Comparison of ENCODE assay signal across 11 cellular contexts in the genomic region with DNA sequence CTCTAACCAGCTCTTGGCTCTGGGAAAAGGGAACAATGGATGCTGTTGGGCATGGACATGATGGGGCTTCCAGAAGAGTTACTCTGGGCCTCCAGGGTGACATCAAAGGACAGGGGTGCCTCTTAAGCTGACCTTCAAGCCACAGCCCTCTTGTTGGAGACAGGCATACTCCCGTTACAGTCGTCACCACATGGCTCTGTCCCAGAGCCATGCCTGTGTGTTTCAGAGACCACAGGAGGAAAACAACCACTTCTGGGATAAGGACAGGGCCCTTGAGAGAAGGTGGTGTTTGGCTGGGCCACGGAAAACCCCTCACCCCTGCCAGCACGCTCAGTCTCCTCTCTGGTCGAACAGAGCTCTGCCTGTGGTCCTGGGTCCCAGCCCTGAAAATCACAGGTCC. TPM values are rescaled to one million over a fixed set of nuclear protein-coding genes. Genes with fewer than 3 reads are reported as not detected.
"Had no signal": no experiment of that assay in that cellular context is flagged by ENCODE, and none has a peak within 500 bp of the region (broad histone marks: within the 10 kb centered on the region; RNA-seq: fewer than 3 reads in every experiment).

No MANE protein-coding gene starts in this region.

RNA-seq across cellular contexts. Expression of gene DEFB108B, which starts 37.8 kb away (rescaled TPM):
- total RNA-seq: HepG2, HT1080, K562, LHCN-M2, MCF 10A, OCI-LY7, PC-9, Peyer's patch, Right ventricle myocardium inferior, RPMI7951, SJCRH30 had no signal
